ENCODE assay signal across 9 cellular contexts in the genomic region with DNA sequence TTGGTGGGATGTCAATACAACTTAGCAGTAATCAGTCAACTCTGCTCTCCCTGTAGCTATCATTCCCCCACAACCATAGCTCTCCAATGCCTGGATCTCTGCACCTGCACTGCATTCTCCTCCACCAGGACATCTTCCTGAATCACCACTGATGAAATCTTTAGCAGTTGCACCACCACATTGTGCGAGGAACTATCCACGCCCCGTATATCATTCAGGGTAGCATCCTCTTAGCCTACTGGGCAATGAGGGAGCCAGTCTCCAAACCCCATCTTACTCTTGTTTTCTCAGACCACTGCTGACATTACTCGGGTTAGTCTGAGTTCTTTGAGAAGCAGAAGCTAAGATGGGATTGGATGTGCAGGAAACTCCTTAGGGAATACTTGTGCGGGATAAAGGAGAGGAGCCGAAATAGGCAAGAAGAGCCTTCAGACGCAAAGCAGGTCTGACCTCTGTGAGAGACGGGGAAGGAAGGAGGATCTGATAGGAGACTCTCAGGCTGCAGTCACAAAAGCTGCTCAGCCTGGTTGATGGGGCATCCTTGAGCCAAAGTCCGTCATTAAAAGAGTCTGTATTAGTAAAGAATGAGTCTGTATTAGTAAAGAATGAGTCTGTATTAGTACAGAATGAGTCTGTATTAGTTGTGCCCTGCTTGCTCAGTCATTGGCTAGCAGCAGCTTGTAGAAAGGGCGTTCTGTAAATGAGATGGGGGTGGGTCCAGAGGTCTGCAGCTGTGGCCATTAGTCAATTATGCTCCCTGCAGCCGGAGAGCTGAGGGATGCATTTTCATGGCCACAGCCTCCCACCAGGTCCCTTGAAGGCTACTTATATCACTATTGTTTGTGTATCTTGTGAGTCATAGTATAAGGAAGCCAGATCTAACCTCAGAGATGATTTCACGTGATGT. TPM values are rescaled to one million over a fixed set of nuclear protein-coding genes. Genes with fewer than 3 reads are reported as not detected.
DNase-seq lines count a peak whose midpoint lies in the region; ATAC-seq and TF ChIP-seq lines count a peak whose summit lies in the region.
"Had no signal": no experiment of that assay in that cellular context is flagged by ENCODE, and none has a peak within 500 bp of the region (broad histone marks: within the 10 kb centered on the region; RNA-seq: fewer than 3 reads in every experiment).

No MANE protein-coding gene starts in this region.

- ATAC-seq in left lung (peak; percentile 75), HG02678 (IDR thresholded peaks at IDR 0.05; ENCODE audit: unreplicated experiment) (no peak), GM18873 (IDR thresholded peaks at IDR 0.05; ENCODE audit: low FRiP score, unreplicated experiment) (no peak), GM18520 (IDR thresholded peaks at IDR 0.05; ENCODE audit: unreplicated experiment) (no peak)

- no peaks in the 10 kb centered on the region for H3K36me3 Mint-ChIP-seq in activated CD4-positive, alpha-beta T cell treated with anti-CD3 and anti-CD28 coated beads, Interleukin-2, amount 10 ng/mL, durations not matched to agents 24 days and 14 days (ENCODE audit: low read depth)

- H3K4me1 ChIP-seq in left lung: peaks cover 0 to 8% of the 10 kb centered on the region in 2 donors

- no peaks in the 10 kb centered on the region for H3K36me3 ChIP-seq in left lung

- H3K27me3 ChIP-seq in left lung: no peaks in the 10 kb centered on the region

- peak; percentile 62 for DNase-seq in CD1c-positive myeloid dendritic cell (ENCODE audit: extremely low spot score)
- peak; percentile 36 for DNase-seq in HT-29 (ENCODE audit: low spot score)
- peak; percentile 93 for DNase-seq in astrocyte of the cerebellum (ENCODE audit: low read depth)
- DNase-seq in left lung: no peak
- no peak for DNase-seq in activated CD4-positive, alpha-beta T cell treated with anti-CD3 and anti-CD28 coated beads, Interleukin-2, amount 10 ng/mL, durations not matched to agents 24 days and 14 days

- H3K9me3 Mint-ChIP-seq in activated CD4-positive, alpha-beta T cell treated with anti-CD3 and anti-CD28 coated beads, Interleukin-2, amount 10 ng/mL, durations not matched to agents 24 days and 14 days: no peaks in the 10 kb centered on the region
- H3K9me3 Mint-ChIP-seq: activated T-helper 2 cell treated with anti-CD3 and anti-CD28 coated beads, Interferon-gamma antibody, Interleukin-2, Interleukin-4, amounts not matched to agents 10 μg/mL and 5 μg/mL and 100 μg/mL, durations not matched to agents 14 hours and 24 hours and 36 hours had no signal

- peaks cover 7% of the 10 kb centered on the region for H3K27me3 Mint-ChIP-seq in activated CD4-positive, alpha-beta T cell treated with anti-CD3 and anti-CD28 coated beads, Interleukin-2, amount 10 ng/mL, durations not matched to agents 24 days and 14 days

- H3K9me3 ChIP-seq in left lung: no peaks in the 10 kb centered on the region

- in situ Hi-C loops in astrocyte of the cerebellum (cut with HindIII; ENCODE audit: low sequenced_read_pairs): no loop called here

- intact Hi-C loops in left lung (cut with DNase I): no loop called here
- intact Hi-C loops in activated CD4-positive, alpha-beta T cell treated with anti-CD3 and anti-CD28 coated beads, Interleukin-2, amount 10 ng/mL, durations not matched to agents 24 days and 14 days (cut with micrococcal nuclease): no loop called here

- H3K27ac ChIP-seq in left lung: no peak overlapping the region

- H3K4me3 Mint-ChIP-seq in activated CD4-positive, alpha-beta T cell treated with anti-CD3 and anti-CD28 coated beads, Interleukin-2, amount 10 ng/mL, durations not matched to agents 24 days and 14 days: no peak overlapping the region

- no peaks in the 10 kb centered on the region for H3K4me1 Mint-ChIP-seq in activated CD4-positive, alpha-beta T cell treated with anti-CD3 and anti-CD28 coated beads, Interleukin-2, amount 10 ng/mL, durations not matched to agents 24 days and 14 days

- no peak for TF ChIP-seq CTCF in astrocyte of the cerebellum (IDR thresholded peaks at IDR 0.05; ENCODE audit: low read depth, low read length, missing control alignments)
- no peak for TF ChIP-seq CTCF in left lung (IDR thresholded peaks at IDR 0.05)

- H3K4me3 ChIP-seq in astrocyte of the cerebellum (ENCODE audit: low read depth, low read length) (no peak overlapping the region), left lung (no peak overlapping the region)

- no peak overlapping the region for H3K27ac Mint-ChIP-seq in activated CD4-positive, alpha-beta T cell treated with anti-CD3 and anti-CD28 coated beads, Interleukin-2, amount 10 ng/mL, durations not matched to agents 24 days and 14 days
- H3K27ac Mint-ChIP-seq: activated T-helper 2 cell treated with anti-CD3 and anti-CD28 coated beads, Interferon-gamma antibody, Interleukin-2, Interleukin-4, amounts not matched to agents 10 μg/mL and 5 μg/mL and 100 μg/mL, durations not matched to agents 14 hours and 24 hours and 36 hours had no signal

RNA-seq across cellular contexts. Expression of a gene that starts 49.6 kb away (rescaled TPM):
- 41.2 and 41.9 TPM in 2 replicates for total RNA-seq in HT-29 (2014; rRNA removed; shearing (Covaris generic))
- 10 to 100 TPM; 74.5 to 90.2 TPM for total RNA-seq in left lung
- 40.8 and 43.1 TPM in 2 replicates for total RNA-seq in activated CD4-positive, alpha-beta T cell treated with anti-CD3 and anti-CD28 coated beads, Interleukin-2, amount 10 ng/mL, durations not matched to agents 24 days and 14 days

Comparison
In these comparisons a context has a peak if more than half of its experiments do, and no peak if none do; other contexts are left out.
1. DNase-seq: peak in CD1c-positive myeloid dendritic cell (single experiment), HT-29 (single experiment) and astrocyte of the cerebellum (single experiment); none in left lung (0 of 2) and activated CD4-positive, alpha-beta T cell treated with anti-CD3 and anti-CD28 coated beads, Interleukin-2, amount 10 ng/mL, durations not matched to agents 24 days and 14 days (single experiment).